In genomic region chr17:61997649-61998048, GRCh38 we compare ENCODE assay signal across 11 cellular contexts.
DNase-seq lines count a peak whose midpoint lies in the region; ATAC-seq and TF ChIP-seq lines count a peak whose summit lies in the region.
"Had no signal": no experiment of that assay in that cellular context is flagged by ENCODE, and none has a peak within 500 bp of the region (broad histone marks: within the 10 kb centered on the region; RNA-seq: fewer than 3 reads in every experiment).

No MANE protein-coding gene starts in this region.

- ATAC-seq in HG02885 (IDR thresholded peaks at IDR 0.05; ENCODE audit: poor library complexity, unreplicated experiment) (no peak), GM18909 (IDR thresholded peaks at IDR 0.05; ENCODE audit: poor library complexity, unreplicated experiment) (no peak)

- TF ChIP-seq CTCF in cardiac fibroblast (IDR thresholded peaks at IDR 0.05; ENCODE audit: low read depth, low read length), result no peak

- H3K4me3 ChIP-seq in cardiac fibroblast (replicated peaks in 1 of 2; ENCODE audit: low read depth in 2 of 2, low read length in 2 of 2), result no peak overlapping the region

- DNase-seq in AG08396 (ENCODE audit: low spot score), result peak; percentile 32
- peak; percentile 81 for DNase-seq in LHCN-M2 (ENCODE audit: low read depth)
- DNase-seq in cardiac fibroblast (ENCODE audit: low read depth in 2 of 2), result peak; percentile 52 to 83
- DNase-seq in kidney tubule cell (ENCODE audit: low spot score), result peak; percentile 9
- no peak for DNase-seq in stimulated activated CD4-positive, alpha-beta T cell treated with anti-CD3 and anti-CD28 coated beads, Interleukin-12 subunit alpha, Interleukin-12 subunit beta, amount 100 ng/mL, for 4 hours
- no peak for DNase-seq in activated T-cell treated with anti-CD3 and anti-CD28 coated beads, Interleukin-2, amount 50 U/mL, for 1 hour
- DNase-seq: activated T-cell treated with anti-CD3 and anti-CD28 coated beads, Interleukin-2, amount 50 U/mL, for 48 hours; NCI-H1436; stimulated activated CD4-positive, alpha-beta T cell treated with anti-CD3 and anti-CD28 coated beads, Interleukin-2, amount 100 ng/mL, for 24 hours had no signal

Comparison
In these comparisons a context has a peak if more than half of its experiments do, and no peak if none do; other contexts are left out.
1. DNase-seq: peak in AG08396 (single experiment), LHCN-M2 (single experiment), cardiac fibroblast (2 of 2) and kidney tubule cell (single experiment); none in stimulated activated CD4-positive, alpha-beta T cell treated with anti-CD3 and anti-CD28 coated beads, Interleukin-12 subunit alpha, Interleukin-12 subunit beta, amount 100 ng/mL, for 4 hours (single experiment) and activated T-cell treated with anti-CD3 and anti-CD28 coated beads, Interleukin-2, amount 50 U/mL, for 1 hour (single experiment).